Comparison of ENCODE assay signal across 8 cellular contexts in genomic region chr6:139161169-139161568, GRCh38. TPM values are rescaled to one million over a fixed set of nuclear protein-coding genes. Genes with fewer than 3 reads are reported as not detected.
DNase-seq lines count a peak whose midpoint lies in the region; ATAC-seq and TF ChIP-seq lines count a peak whose summit lies in the region.

No MANE protein-coding gene starts in this region.

- peaks cover 37 to 97% (median 75%) of the 10 kb centered on the region in 4 donors for H3K4me1 Mint-ChIP-seq in CD4-positive, CD25-positive, alpha-beta regulatory T cell

- no peaks in the 10 kb centered on the region for H3K27me3 ChIP-seq in CD4-positive, CD25-positive, alpha-beta regulatory T cell (ENCODE audit: control insufficient read depth, insufficient read depth, low read length)
- H3K27me3 ChIP-seq in thymus (ENCODE audit: control insufficient read depth, insufficient read depth): no peaks in the 10 kb centered on the region

- peak overlapping the region; percentile 79 for H3K4me3 ChIP-seq in CD4-positive, CD25-positive, alpha-beta regulatory T cell (ENCODE audit: low read depth, low read length)
- H3K4me3 ChIP-seq in HEK293 (ENCODE audit: low read depth, low read length) (no peak overlapping the region), thymus (ENCODE audit: low read length) (peak overlapping the region; percentile 35)

- H3K27ac ChIP-seq in CD4-positive, CD25-positive, alpha-beta regulatory T cell (ENCODE audit: insufficient read depth, low read length, poor library complexity, severe bottlenecking): peak overlapping the region; percentile 77
- no peak overlapping the region for H3K27ac ChIP-seq in HEK293 (ENCODE audit: extremely low read depth, low read depth, low read length)
- H3K27ac ChIP-seq in epithelial cell of prostate: no peak overlapping the region
- H3K27ac ChIP-seq in thymus (ENCODE audit: low read depth): peak overlapping the region; percentile 72

- peak overlapping the region; percentile 45 to 87 (median 84) for H3K4me3 Mint-ChIP-seq in CD4-positive, CD25-positive, alpha-beta regulatory T cell

- peaks cover 29% of the 10 kb centered on the region for H3K36me3 Mint-ChIP-seq in CD4-positive, CD25-positive, alpha-beta regulatory T cell

- no peaks in the 10 kb centered on the region for H3K27me3 Mint-ChIP-seq in CD4-positive, CD25-positive, alpha-beta regulatory T cell

- no peaks in the 10 kb centered on the region for H3K9me3 ChIP-seq in CD4-positive, CD25-positive, alpha-beta regulatory T cell (ENCODE audit: control insufficient read depth in 2 of 2, low read length in 2 of 2)
- no peaks in the 10 kb centered on the region for H3K9me3 ChIP-seq in HEK293 (ENCODE audit: control insufficient read depth, insufficient read depth, low read depth, low read length)
- no peaks in the 10 kb centered on the region for H3K9me3 ChIP-seq in thymus (ENCODE audit: control insufficient read depth)

- peaks cover 20% of the 10 kb centered on the region for H3K36me3 ChIP-seq in CD4-positive, CD25-positive, alpha-beta regulatory T cell (ENCODE audit: control insufficient read depth, insufficient read depth, low read length)
- H3K36me3 ChIP-seq in HEK293 (ENCODE audit: control insufficient read depth in 2 of 2, insufficient read depth in 1 of 2, low read length in 2 of 2) (peaks cover 2 to 19% of the 10 kb centered on the region in 2 experiments; a peak in 2 of 3 replicates), thymus (ENCODE audit: control insufficient read depth, insufficient read depth) (peaks cover 4% of the 10 kb centered on the region)

- peaks cover 84% of the 10 kb centered on the region for H3K4me1 ChIP-seq in CD4-positive, CD25-positive, alpha-beta regulatory T cell (ENCODE audit: control insufficient read depth, insufficient read depth, low read length, poor library complexity, severe bottlenecking)
- H3K4me1 ChIP-seq in HEK293 (ENCODE audit: control insufficient read depth, insufficient read depth, low read length) (peaks cover 12% of the 10 kb centered on the region), thymus (ENCODE audit: control insufficient read depth, insufficient read depth, low read length) (peaks cover 59% of the 10 kb centered on the region)

- 5% methylated on average over 1 of the region's 1 CpG for WGBS in thymus

- ATAC-seq in CD4-positive, CD25-positive, alpha-beta regulatory T cell (ENCODE audit: low read depth in 2 of 2): peak; percentile 50 to 60
- no peak for ATAC-seq in HG02938 (IDR thresholded peaks at IDR 0.05; ENCODE audit: unreplicated experiment)

- DNase-seq in CD4-positive, CD25-positive, alpha-beta regulatory T cell: peak; percentile 56 to 81 (median 76)
- DNase-seq in T-helper 2 cell (peak in 4 of 5 experiments; percentile 19 to 88 (median 77)), epithelial cell of prostate (ENCODE audit: low read depth, low spot score) (peak; percentile 39), germinal center (ENCODE audit: low spot score) (no peak), NCI-H1694 treated with DMSO at 0.1 percent for 48 hours (lab: John Stamatoyannopoulos, UW) (no peak)

- POLR2A ChIA-PET in HEK293 (lab: Yijun Ruan, JAX): no interaction called here

- no peak for TF ChIP-seq CTCF in HEK293 (tag by site-specific recombination; IDR thresholded peaks at IDR 0.05)

- CTCF ChIA-PET in HEK293 (lab: Yijun Ruan, JAX): no interaction called here

- H3K27ac Mint-ChIP-seq in CD4-positive, CD25-positive, alpha-beta regulatory T cell: peak overlapping the region; percentile 85 to 96 (median 89)

- no peaks in the 10 kb centered on the region for H3K9me3 Mint-ChIP-seq in CD4-positive, CD25-positive, alpha-beta regulatory T cell

TF ChIP-seq in HEK293, 187 proteins besides CTCF, POLR2A, EP300 and RAD21 (continues in another document):
- TF ChIP-seq ZNF571 (tag by site-specific recombination; IDR thresholded peaks at IDR 0.05) (no peak), ZNF639 (tag by site-specific recombination; IDR thresholded peaks at IDR 0.05) (no peak), ZNF623 (tag by site-specific recombination; IDR thresholded peaks at IDR 0.05) (no peak), ZNF549 (tag by site-specific recombination; IDR thresholded peaks at IDR 0.05) (no peak), ZFHX2 (tag by site-specific recombination; conservative IDR thresholded peaks at IDR 0.05) (peak; percentile 63), KLF17 (tag by site-specific recombination; IDR thresholded peaks at IDR 0.05) (peak; percentile 71), ZNF561 (tag by site-specific recombination; IDR thresholded peaks at IDR 0.05; ENCODE audit: borderline replicate concordance) (no peak), ZNF530 (tag by site-specific recombination; IDR thresholded peaks at IDR 0.05; ENCODE audit: low read depth) (no peak), ZNF768 (tag by site-specific recombination; IDR thresholded peaks at IDR 0.05) (no peak), AEBP2 (tag by site-specific recombination; IDR thresholded peaks at IDR 0.05; ENCODE audit: borderline replicate concordance) (no peak), EGR2 (tag by site-specific recombination; IDR thresholded peaks at IDR 0.05; ENCODE audit: low read depth) (no peak), BCL11A (tag by site-specific recombination; IDR thresholded peaks at IDR 0.05; ENCODE audit: low read depth) (no peak), ZIC2 (tag by site-specific recombination; IDR thresholded peaks at IDR 0.05) (0 out of 2 replicates have a peak, but pooled peaks have one; percentile 37), TSHZ1 (tag by site-specific recombination; IDR thresholded peaks at IDR 0.05; ENCODE audit: borderline replicate concordance) (no peak), SP2 (tag by site-specific recombination; IDR thresholded peaks at IDR 0.05) (no peak), ZNF433 (tag by site-specific recombination; IDR thresholded peaks at IDR 0.05; ENCODE audit: low read depth) (no peak), ZNF37A (tag by site-specific recombination; IDR thresholded peaks at IDR 0.05) (no peak), SETDB1 (IDR thresholded peaks at IDR 0.05; ENCODE audit: insufficient read length, low read length) (no peak)

RNA-seq across cellular contexts. Expression of gene HECA, which starts 26.3 kb away (rescaled TPM):
- total RNA-seq in CD4-positive, CD25-positive, alpha-beta regulatory T cell: 165 TPM
- polyA plus RNA-seq in CD4-positive, CD25-positive, alpha-beta regulatory T cell: 1 to 10 TPM; 5.2 to 7.9 (median 6.3) TPM
- 36.0 TPM for polyA plus RNA-seq in thymus

Comparison
In these comparisons a context has a peak if more than half of its experiments do, and no peak if none do; other contexts are left out.
1. DNase-seq: peak in CD4-positive, CD25-positive, alpha-beta regulatory T cell (3 of 3), T-helper 2 cell (4 of 5) and epithelial cell of prostate (single experiment); none in germinal center (single experiment) and NCI-H1694 treated with DMSO at 0.1 percent for 48 hours (single experiment).
2. H3K27ac ChIP-seq: peak in CD4-positive, CD25-positive, alpha-beta regulatory T cell (single experiment) and thymus (single experiment); none in HEK293 (single experiment) and epithelial cell of prostate (single experiment).